10 cellular contexts compared by ENCODE assay signal in the genomic region with DNA sequence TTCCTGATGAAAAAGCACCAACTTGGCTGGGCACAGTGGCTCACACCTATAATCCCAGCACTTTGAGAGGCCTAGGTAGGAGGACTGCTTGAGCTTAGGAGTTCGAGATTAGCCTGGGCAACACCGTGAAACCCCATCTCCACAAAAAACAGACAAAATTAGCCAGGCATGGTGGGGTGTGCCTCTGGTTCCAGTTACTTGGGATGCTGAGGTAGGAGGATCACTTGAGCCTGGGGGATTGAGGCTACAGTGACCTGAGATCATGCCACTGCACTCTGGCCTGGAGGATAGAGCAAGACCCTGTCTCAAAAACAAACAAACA. TPM values are rescaled to one million over a fixed set of nuclear protein-coding genes. Genes with fewer than 3 reads are reported as not detected.
DNase-seq lines count a peak whose midpoint lies in the region; ATAC-seq, FAIRE-seq and TF ChIP-seq lines count a peak whose summit lies in the region.
"Had no signal": no experiment of that assay in that cellular context is flagged by ENCODE, and none has a peak within 500 bp of the region (broad histone marks: within the 10 kb centered on the region; RNA-seq: fewer than 3 reads in every experiment).

No MANE protein-coding gene starts in this region.

- dilution Hi-C loops in keratinocyte (cut with MboI; ENCODE audit: extremely low pct_ligation_motif_present, low sequenced_read_pairs) = no loop called here

- intact Hi-C loops in transverse colon (cut with DNase I; ENCODE audit: low total_unique reads) = no loop called here

- no peak for DNase-seq in activated T-cell treated with anti-CD3 and anti-CD28 coated beads, Interleukin-2, amount 50 U/mL, for 4 hours
- DNase-seq in activated T-cell treated with anti-CD3 and anti-CD28 coated beads, Interleukin-2, amount 50 U/mL, for 48 hours = no peak
- DNase-seq in keratinocyte (ENCODE audit: low read depth, low spot score) (no peak), transverse colon (no peak), SK-N-DZ (ENCODE audit: low spot score) (no peak), mesothelial cell of epicardium (ENCODE audit: low spot score in 2 of 2, unreplicated experiment in 2 of 2) (no peak)
- DNase-seq: SHP77 had no signal

- no peaks in the 10 kb centered on the region for H3K9me3 ChIP-seq in keratinocyte (ENCODE audit: control insufficient read depth, low read depth, low read length)
- H3K9me3 ChIP-seq in transverse colon = no peaks in the 10 kb centered on the region

- no peaks in the 10 kb centered on the region for H3K9me1 ChIP-seq in keratinocyte (ENCODE audit: control insufficient read depth, extremely low read depth, insufficient read depth, low read length)

- WGBS in transverse colon (ENCODE audit: low coverage in 1 of 2), 2 donors = 59% methylated on average over 2 of the region's 2 CpGs; no CpG with 5 or more reads in 1 of the 2 donors

- no peaks in the 10 kb centered on the region for H3K27me3 ChIP-seq in keratinocyte (ENCODE audit: control insufficient read depth, extremely low read depth, insufficient read depth, low read length)
- no peaks in the 10 kb centered on the region for H3K27me3 ChIP-seq in transverse colon

- no peak overlapping the region for H3K9ac ChIP-seq in keratinocyte (ENCODE audit: control insufficient read depth, extremely low read depth, insufficient read depth, low read length)

- peaks cover 20% of the 10 kb centered on the region for H3K36me3 Mint-ChIP-seq in activated T-cell treated with anti-CD3 and anti-CD28 coated beads, Interleukin-2, amount 50 U/mL, for 4 hours (ENCODE audit: insufficient read depth)
- peaks cover 13% of the 10 kb centered on the region for H3K36me3 Mint-ChIP-seq in mesothelial cell of epicardium

- H3K27ac ChIP-seq in VCaP (peak overlapping the region; percentile 89), keratinocyte (ENCODE audit: control insufficient read depth, insufficient read depth, low read length) (peak overlapping the region; percentile 22), transverse colon (peak overlapping the region; percentile 40 to 77 (median 73))

- H3K4me1 ChIP-seq in keratinocyte (ENCODE audit: control insufficient read depth, extremely low read depth, insufficient read depth, low read length) = peaks cover 66% of the 10 kb centered on the region
- H3K4me1 ChIP-seq in transverse colon = peaks cover 33 to 63% (median 50%) of the 10 kb centered on the region in 4 donors

- no peaks in the 10 kb centered on the region for H3K27me3 Mint-ChIP-seq in activated T-cell treated with anti-CD3 and anti-CD28 coated beads, Interleukin-2, amount 50 U/mL, for 4 hours (ENCODE audit: low read depth)
- H3K27me3 Mint-ChIP-seq in mesothelial cell of epicardium (ENCODE audit: low read depth) = no peaks in the 10 kb centered on the region

- H2AFZ ChIP-seq in keratinocyte (ENCODE audit: control insufficient read depth, low read length) = no peak overlapping the region

- FAIRE-seq in keratinocyte (lab: Jason Lieb, UNC) = no peak
- FAIRE-seq: G401.6 had no signal

- no peaks in the 10 kb centered on the region for H4K20me1 ChIP-seq in keratinocyte (ENCODE audit: control insufficient read depth, extremely low read depth, insufficient read depth, low read length)

- in situ Hi-C loops in transverse colon (cut with MboI; ENCODE audit: low pct_ligation_motif_present in 1 of 4, low pct_unique_long_range_greater_than_20kb in 1 of 4, low sequenced_read_pairs in 3 of 4) = no loop called here

- peak overlapping the region in 1 of 3 experiments; percentile 29 for H3K4me3 ChIP-seq in keratinocyte (ENCODE audit: control insufficient read depth in 2 of 3, extremely low read depth in 1 of 3, insufficient read depth in 2 of 3, low read depth in 1 of 3, low read length in 3 of 3)
- peak overlapping the region in 1 of 4 donors; percentile 35 for H3K4me3 ChIP-seq in transverse colon

- TF ChIP-seq POLR2A in transverse colon (IDR thresholded peaks at IDR 0.05) = no peak

- H3K36me3 ChIP-seq in keratinocyte (ENCODE audit: control insufficient read depth in 2 of 2, extremely low read depth in 1 of 2, insufficient read depth in 2 of 2, low read length in 2 of 2) (peaks cover 3 to 23% of the 10 kb centered on the region in 2 experiments), transverse colon (peaks cover 0 to 20% (median 5%) of the 10 kb centered on the region in 4 donors)

- peaks cover 69% of the 10 kb centered on the region for H3K4me1 Mint-ChIP-seq in activated T-cell treated with anti-CD3 and anti-CD28 coated beads, Interleukin-2, amount 50 U/mL, for 4 hours (ENCODE audit: low read depth)
- H3K4me1 Mint-ChIP-seq in mesothelial cell of epicardium = peaks cover 62% of the 10 kb centered on the region

- no peaks in the 10 kb centered on the region for H3K9me3 Mint-ChIP-seq in activated T-cell treated with anti-CD3 and anti-CD28 coated beads, Interleukin-2, amount 50 U/mL, for 4 hours
- no peaks in the 10 kb centered on the region for H3K9me3 Mint-ChIP-seq in mesothelial cell of epicardium

- peak overlapping the region; percentile 66 for H3K4me3 Mint-ChIP-seq in activated T-cell treated with anti-CD3 and anti-CD28 coated beads, Interleukin-2, amount 50 U/mL, for 4 hours
- H3K4me3 Mint-ChIP-seq in mesothelial cell of epicardium = no peak overlapping the region

- peaks cover 32% of the 10 kb centered on the region for H3K79me2 ChIP-seq in keratinocyte (ENCODE audit: control insufficient read depth, insufficient read depth, low read length)

- no peak for ATAC-seq in activated T-cell treated with anti-CD3 and anti-CD28 coated beads, Interleukin-2, amount 50 U/mL, for 4 hours
- ATAC-seq in HG03565 (IDR thresholded peaks at IDR 0.05; ENCODE audit: unreplicated experiment) = no peak

- TF ChIP-seq CTCF in VCaP (conservative IDR thresholded peaks at IDR 0.05) (no peak), keratinocyte (optimal IDR thresholded peaks at IDR 0.05 in 1 of 3, IDR thresholded peaks at IDR 0.05 in 1 of 3, conservative IDR thresholded peaks at IDR 0.05 in 1 of 3; ENCODE audit: extremely low read depth in 1 of 3, insufficient read depth in 2 of 3, low read length in 3 of 3) (no peak), transverse colon (IDR thresholded peaks at IDR 0.05) (no peak), mesothelial cell of epicardium (IDR thresholded peaks at IDR 0.05; ENCODE audit: unreplicated experiment) (no peak)

- no peak overlapping the region for H3K27ac Mint-ChIP-seq in mesothelial cell of epicardium

- H3K4me2 ChIP-seq in keratinocyte (ENCODE audit: control insufficient read depth, extremely low read depth, insufficient read depth, low read depth, low read length) = peak overlapping the region; percentile 86

- TF ChIP-seq EP300 in transverse colon (IDR thresholded peaks at IDR 0.05; ENCODE audit: low read depth) = no peak

RNA-seq across cellular contexts. Expression of gene HPS4, which starts 3.0 kb away (rescaled TPM):
- 10 to 100 TPM; 30.8 to 34.1 (median 33.8) TPM for total RNA-seq in activated T-cell treated with anti-CD3 and anti-CD28 coated beads, Interleukin-2, amount 50 U/mL, for 4 hours
- 15.3 to 21.5 TPM (median 21.3 TPM) in 3 replicates for polyA plus RNA-seq in keratinocyte
- 16.5 TPM for polyA plus RNA-seq in keratinocyte (2011; ENCODE audit: low read depth)
- polyA plus RNA-seq in keratinocyte (2011; cell fraction: cytosol; rRNA removed) = 16.2 and 18.5 TPM in 2 replicates
- 49.8 and 53.8 TPM in 2 replicates for polyA plus RNA-seq in keratinocyte (2011; cell fraction: nucleus; rRNA removed)
- 15.7 and 19.2 TPM in 2 replicates for polyA plus RNA-seq in keratinocyte (2012; ENCODE audit: low replicate concordance)
- polyA minus RNA-seq in keratinocyte = 15.9 to 45.2 TPM (median 27.2 TPM) in 3 replicates
- 21.3 TPM for polyA minus RNA-seq in keratinocyte (2011; cell fraction: cytosol; rRNA and poly(A)+ RNA removed)
- polyA minus RNA-seq in keratinocyte (2011; cell fraction: nucleus; rRNA and poly(A)+ RNA removed) = 23.3 and 29.4 TPM in 2 replicates
- total RNA-seq in transverse colon (10 to 100 TPM; 29.1 to 51.2 (median 37.2) TPM), mesothelial cell of epicardium (54.1 to 55.9 TPM (median 55.6 TPM) in 3 replicates)
- 38.9 and 51.2 TPM in 2 replicates for polyA plus RNA-seq in SK-N-DZ (2014; cell fraction: cytosol; rRNA removed)
- 78.9 and 90.3 TPM in 2 replicates for polyA plus RNA-seq in SK-N-DZ (2014; cell fraction: nucleus; rRNA removed)

RNA-seq across cellular contexts. Expression of gene SRRD, which starts 3.1 kb away (rescaled TPM):
- total RNA-seq in activated T-cell treated with anti-CD3 and anti-CD28 coated beads, Interleukin-2, amount 50 U/mL, for 4 hours = 10 to 100 TPM; 32.5 to 40.4 (median 40.2) TPM
- 30.2 to 45.0 TPM (median 33.0 TPM) in 3 replicates for polyA plus RNA-seq in keratinocyte
- 38.3 TPM for polyA plus RNA-seq in keratinocyte (2011; ENCODE audit: low read depth)
- 31.4 and 54.5 TPM in 2 replicates for polyA plus RNA-seq in keratinocyte (2011; cell fraction: cytosol; rRNA removed)
- polyA plus RNA-seq in keratinocyte (2011; cell fraction: nucleus; rRNA removed) = 19.2 and 23.8 TPM in 2 replicates
- 17.3 and 20.6 TPM in 2 replicates for polyA plus RNA-seq in keratinocyte (2012; ENCODE audit: low replicate concordance)
- 9.2 to 21.2 TPM (median 20.3 TPM) in 3 replicates for polyA minus RNA-seq in keratinocyte
- polyA minus RNA-seq in keratinocyte (2011; cell fraction: cytosol; rRNA and poly(A)+ RNA removed) = 6.5 TPM
- 3.2 and 8.7 TPM in 2 replicates for polyA minus RNA-seq in keratinocyte (2011; cell fraction: nucleus; rRNA and poly(A)+ RNA removed)
- total RNA-seq in transverse colon (10 to 100 TPM in 1 of 4 donors, 1 to 10 TPM in 3; 3.0 to 11.4 (median 6.2) TPM), mesothelial cell of epicardium (23.5 to 25.2 TPM (median 24.1 TPM) in 3 replicates)
- polyA plus RNA-seq in SK-N-DZ (2014; cell fraction: cytosol; rRNA removed) = 21.2 and 26.0 TPM in 2 replicates
- polyA plus RNA-seq in SK-N-DZ (2014; cell fraction: nucleus; rRNA removed) = 11.9 and 15.7 TPM in 2 replicates

RNA-seq across cellular contexts. Expression of gene TFIP11, which starts 31.7 kb away (rescaled TPM):
- total RNA-seq in activated T-cell treated with anti-CD3 and anti-CD28 coated beads, Interleukin-2, amount 50 U/mL, for 4 hours = 10 to 100 TPM; 52.4 to 68.5 (median 61.0) TPM
- polyA plus RNA-seq in keratinocyte = 25.7 to 30.3 TPM (median 28.6 TPM) in 3 replicates
- polyA plus RNA-seq in keratinocyte (2011; ENCODE audit: low read depth) = 26.2 TPM
- 18.3 and 19.1 TPM in 2 replicates for polyA plus RNA-seq in keratinocyte (2011; cell fraction: cytosol; rRNA removed)
- polyA plus RNA-seq in keratinocyte (2011; cell fraction: nucleus; rRNA removed) = 40.4 and 47.8 TPM in 2 replicates
- polyA plus RNA-seq in keratinocyte (2012; ENCODE audit: low replicate concordance) = 18.9 and 25.1 TPM in 2 replicates
- polyA minus RNA-seq in keratinocyte = 33.6 to 59.6 TPM (median 36.2 TPM) in 3 replicates
- polyA minus RNA-seq in keratinocyte (2011; cell fraction: cytosol; rRNA and poly(A)+ RNA removed) = 39.5 TPM
- 23.4 and 26.6 TPM in 2 replicates for polyA minus RNA-seq in keratinocyte (2011; cell fraction: nucleus; rRNA and poly(A)+ RNA removed)
- total RNA-seq in transverse colon = 10 to 100 TPM in 3 of 4 donors, 1 to 10 TPM in 1; 5.2 to 33.7 (median 31.1) TPM
- polyA plus RNA-seq in SK-N-DZ (2014; cell fraction: cytosol; rRNA removed) = 29.2 and 66.0 TPM in 2 replicates
- polyA plus RNA-seq in SK-N-DZ (2014; cell fraction: nucleus; rRNA removed) = 22.7 and 41.5 TPM in 2 replicates
- 36.4 to 39.3 TPM (median 37.9 TPM) in 3 replicates for total RNA-seq in mesothelial cell of epicardium

RNA-seq across cellular contexts. Expression of gene ASPHD2, which starts 51.5 kb away (rescaled TPM):
- 10 to 100 TPM in 1 of 3 donors, 1 to 10 TPM in 2; 8.2 to 10.4 (median 8.9) TPM for total RNA-seq in activated T-cell treated with anti-CD3 and anti-CD28 coated beads, Interleukin-2, amount 50 U/mL, for 4 hours
- 3.5 to 4.6 TPM (median 3.6 TPM) in 3 replicates for polyA plus RNA-seq in keratinocyte
- 1.6 TPM for polyA plus RNA-seq in keratinocyte (2011; ENCODE audit: low read depth)
- polyA plus RNA-seq in keratinocyte (2011; cell fraction: cytosol; rRNA removed) = 3.0 and 3.3 TPM in 2 replicates
- 4.5 and 5.3 TPM in 2 replicates for polyA plus RNA-seq in keratinocyte (2011; cell fraction: nucleus; rRNA removed)
- polyA plus RNA-seq in keratinocyte (2012; ENCODE audit: low replicate concordance) = 4.7 and 5.2 TPM in 2 replicates
- polyA minus RNA-seq in keratinocyte = 4.0 to 7.9 TPM (median 4.2 TPM) in 3 replicates
- polyA minus RNA-seq in keratinocyte (2011; cell fraction: cytosol; rRNA and poly(A)+ RNA removed) = 7.1 TPM
- 4.0 TPM in 2 replicates for polyA minus RNA-seq in keratinocyte (2011; cell fraction: nucleus; rRNA and poly(A)+ RNA removed)
- 1 to 10 TPM in 2 of 4 donors, under 1 TPM in 2; 0.20 to 2.2 (median 1.2) TPM for total RNA-seq in transverse colon
- 6.3 and 6.6 TPM in 2 replicates for polyA plus RNA-seq in SK-N-DZ (2014; cell fraction: cytosol; rRNA removed)
- 1.8 and 2.7 TPM in 2 replicates for polyA plus RNA-seq in SK-N-DZ (2014; cell fraction: nucleus; rRNA removed)
- 1.9 to 2.6 TPM (median 2.5 TPM) in 3 replicates for total RNA-seq in mesothelial cell of epicardium

Comparison
In these comparisons a context has a peak if more than half of its experiments do, and no peak if none do; other contexts are left out.
1. H3K27ac ChIP-seq: peak in every context shown above with its lines; median percentile 89 in VCaP; 73 in transverse colon; 22 in keratinocyte.